ENCODE assay signal across 31 cellular contexts in the genomic region with DNA sequence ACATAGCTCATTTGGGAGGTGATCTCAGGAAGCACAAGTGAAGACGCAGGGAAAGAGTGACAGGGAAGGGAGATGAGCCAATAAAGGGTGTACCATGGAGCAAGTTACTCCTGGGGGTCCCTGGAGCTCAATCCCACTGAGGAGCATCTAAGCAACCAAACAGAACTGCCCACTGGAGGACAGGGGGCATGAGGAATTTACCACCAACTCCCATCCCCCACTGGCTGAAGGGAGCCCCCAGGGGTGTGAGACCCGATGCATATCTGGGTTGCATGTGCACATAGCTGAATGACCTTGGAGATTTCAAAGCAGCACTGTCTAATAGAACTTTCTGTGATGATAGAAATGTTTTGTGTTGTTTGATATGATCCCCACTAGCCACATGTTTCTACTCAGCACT. TPM values are rescaled to one million over a fixed set of nuclear protein-coding genes. Genes with fewer than 3 reads are reported as not detected.
"Had no signal": no experiment of that assay in that cellular context is flagged by ENCODE, and none has a peak within 500 bp of the region (broad histone marks: within the 10 kb centered on the region; RNA-seq: fewer than 3 reads in every experiment).

No MANE protein-coding gene starts in this region.

- H3K27ac ChIP-seq: ovary, sigmoid colon, spleen, tibial nerve, uterus had no signal

- H3K4me1 Mint-ChIP-seq: immature natural killer cell; naive thymus-derived CD4-positive, alpha-beta T cell; stimulated activated memory B cell treated with anti-CD40 and anti-IgM and Interleukin-4, amounts not matched to agents 10 μg/mL and 1 μg/mL and 100 μg/mL, for 72 hours; stimulated activated naive CD8-positive, alpha-beta T cell treated with anti-CD3 and anti-CD28 coated beads, Interleukin-15, amount 100 ng/mL, for 72 hours had no signal

- DNase-seq: hypothalamus; immature natural killer cell; mesendoderm; midbrain; mucosa of descending colon; naive thymus-derived CD4-positive, alpha-beta T cell; ovary; right cardiac atrium; sigmoid colon; small intestine; spleen; stimulated activated CD4-positive, alpha-beta T cell treated with anti-CD3 and anti-CD28 coated beads, Interleukin-4, amount 100 ng/mL, for 4 hours; stimulated activated CD8-positive, alpha-beta memory T cell treated with anti-CD3 and anti-CD28 coated beads, Interleukin-4, amount 100 ng/mL, for 48 hours; stimulated activated naive CD4-positive, alpha-beta T cell treated with Interleukin-2 at 50 U/mL for 16 hours; stimulated activated naive CD8-positive, alpha-beta T cell treated with anti-CD3 and anti-CD28 coated beads, Interleukin-15, amount 100 ng/mL, for 72 hours; substantia nigra; uterus had no signal

- ATAC-seq: mucosa of descending colon; naive thymus-derived CD4-positive, alpha-beta T cell; natural killer cell treated with Interleukin-12 subunit alpha and Interleukin-12 subunit beta and Interleukin-15 and Interleukin-18, amount 100 ng/mL, for 72 hours; right cardiac atrium; stimulated activated memory B cell treated with anti-CD40 and anti-IgM and Interleukin-4, amounts not matched to agents 10 μg/mL and 1 μg/mL and 100 μg/mL, for 72 hours; stimulated activated naive CD8-positive, alpha-beta T cell treated with anti-CD3 and anti-CD28 coated beads, Interleukin-15, amount 100 ng/mL, for 72 hours had no signal

- H3K4me3 Mint-ChIP-seq: immature natural killer cell; naive thymus-derived CD4-positive, alpha-beta T cell; natural killer cell treated with Interleukin-12 subunit alpha and Interleukin-12 subunit beta and Interleukin-15 and Interleukin-18, amount 100 ng/mL, for 72 hours; stimulated activated memory B cell treated with anti-CD40 and anti-IgM and Interleukin-4, amounts not matched to agents 10 μg/mL and 1 μg/mL and 100 μg/mL, for 72 hours; stimulated activated naive CD8-positive, alpha-beta T cell treated with anti-CD3 and anti-CD28 coated beads, Interleukin-15, amount 100 ng/mL, for 72 hours; type B pancreatic cell had no signal

- H3K4me3 ChIP-seq: lung, mucosa of descending colon, ovary, sigmoid colon, spleen, tibial nerve, uterus had no signal

- H3K27ac Mint-ChIP-seq: immature natural killer cell; naive thymus-derived CD4-positive, alpha-beta T cell; natural killer cell treated with Interleukin-12 subunit alpha and Interleukin-12 subunit beta and Interleukin-15 and Interleukin-18, amount 100 ng/mL, for 72 hours; progenitor cell of endocrine pancreas; stimulated activated memory B cell treated with anti-CD40 and anti-IgM and Interleukin-4, amounts not matched to agents 10 μg/mL and 1 μg/mL and 100 μg/mL, for 72 hours; stimulated activated naive CD8-positive, alpha-beta T cell treated with anti-CD3 and anti-CD28 coated beads, Interleukin-15, amount 100 ng/mL, for 72 hours; type B pancreatic cell had no signal

- H3K9me3 Mint-ChIP-seq: natural killer cell treated with Interleukin-12 subunit alpha and Interleukin-12 subunit beta and Interleukin-15 and Interleukin-18, amount 100 ng/mL, for 72 hours; type B pancreatic cell had no signal

- H3K36me3 Mint-ChIP-seq: immature natural killer cell; natural killer cell treated with Interleukin-12 subunit alpha and Interleukin-12 subunit beta and Interleukin-15 and Interleukin-18, amount 100 ng/mL, for 72 hours; stimulated activated memory B cell treated with anti-CD40 and anti-IgM and Interleukin-4, amounts not matched to agents 10 μg/mL and 1 μg/mL and 100 μg/mL, for 72 hours; type B pancreatic cell had no signal

RNA-seq across cellular contexts. Expression of a gene that starts 29.6 kb away (rescaled TPM):
- total RNA-seq: kidney epithelial cell; lower leg skin; lung; mucosa of descending colon; myocyte; naive thymus-derived CD4-positive, alpha-beta T cell; natural killer cell treated with Interleukin-12 subunit alpha and Interleukin-12 subunit beta and Interleukin-15 and Interleukin-18, amount 100 ng/mL, for 72 hours; omental fat pad; progenitor cell of endocrine pancreas; pulmonary artery endothelial cell; renal cortical epithelial cell; right cardiac atrium; sigmoid colon; spleen; temporal lobe; tibial nerve; ureter; uterus had no signal
